ENCODE assay signal across 8 cellular contexts in genomic region chr11:78022397-78023396, GRCh38. TPM values are rescaled to one million over a fixed set of nuclear protein-coding genes. Genes with fewer than 3 reads are reported as not detected.
DNase-seq lines count a peak whose midpoint lies in the region; ATAC-seq and TF ChIP-seq lines count a peak whose summit lies in the region.

KCTD14 (minus strand) TSS chr11:78023276; CDS start chr11:78023249, 27 bp downstream.

- H3K9me3 ChIP-seq in T-helper 17 cell (ENCODE audit: control insufficient read depth, low read length, poor library complexity, severe bottlenecking) (no peaks in the 10 kb centered on the region), left ventricle myocardium inferior (replicated peaks) (no peaks in the 10 kb centered on the region), skeletal muscle satellite cell (replicated peaks; ENCODE audit: low read length) (no peaks in the 10 kb centered on the region), WERI-Rb-1 (ENCODE audit: severe bottlenecking) (no peaks in the 10 kb centered on the region)

- H3K27ac ChIP-seq in left ventricle myocardium inferior (replicated peaks) (no peak within 1 kb of the TSS), WERI-Rb-1 (no peak within 1 kb of the TSS)

- peaks cover 8% of the 10 kb centered on the region for H3K4me1 ChIP-seq in left ventricle myocardium inferior
- peaks cover 5% of the 10 kb centered on the region for H3K4me1 ChIP-seq in skeletal muscle satellite cell (ENCODE audit: control insufficient read depth, insufficient read depth, low read length)

- ATAC-seq in T-helper 17 cell (no peak), GM19452 (IDR thresholded peaks at IDR 0.05; ENCODE audit: unreplicated experiment) (no peak), GM18511 (IDR thresholded peaks at IDR 0.05; ENCODE audit: unreplicated experiment) (no peak)

- peak within 1 kb of the TSS; percentile 62 for H3K4me3 ChIP-seq in left ventricle myocardium inferior
- peak within 1 kb of the TSS; percentile 60 for H3K4me3 ChIP-seq in skeletal muscle satellite cell (ENCODE audit: low read length)
- H3K4me3 ChIP-seq in WERI-Rb-1 (ENCODE audit: low read depth, low read length) = no peak within 1 kb of the TSS

- no peaks in the 10 kb centered on the region for H3K36me3 ChIP-seq in left ventricle myocardium inferior
- no peaks in the 10 kb centered on the region for H3K36me3 ChIP-seq in skeletal muscle satellite cell (ENCODE audit: insufficient read depth, low read length)
- H3K36me3 ChIP-seq in WERI-Rb-1 = no peaks in the 10 kb centered on the region

- DNase-seq in HK-2 (ENCODE audit: unreplicated experiment) (peak; percentile 70), T-helper 17 cell (no peak), left ventricle myocardium inferior (no peak), T1000 (lab: John Stamatoyannopoulos, UW) (no peak), WERI-Rb-1 (no peak)

- no peak within 1 kb of the TSS for H3K27ac Mint-ChIP-seq in T-helper 17 cell

- peak within 1 kb of the TSS; percentile 38 for H3K9ac ChIP-seq in skeletal muscle satellite cell (ENCODE audit: low read depth, low read length)

- peak within 1 kb of the TSS; percentile 75 for H3K4me2 ChIP-seq in skeletal muscle satellite cell (ENCODE audit: low read length)

- peaks cover 17% of the 10 kb centered on the region for H3K27me3 ChIP-seq in left ventricle myocardium inferior (ENCODE audit: low read depth)
- peaks cover 4% of the 10 kb centered on the region for H3K27me3 ChIP-seq in skeletal muscle satellite cell (ENCODE audit: control insufficient read depth, insufficient read depth, low read length)
- no peaks in the 10 kb centered on the region for H3K27me3 ChIP-seq in WERI-Rb-1 (ENCODE audit: insufficient read depth, low read depth, severe bottlenecking)

- peaks cover 8% of the 10 kb centered on the region for H3K36me3 Mint-ChIP-seq in T-helper 17 cell (ENCODE audit: low read depth)

- peaks cover 25% of the 10 kb centered on the region for H3K27me3 Mint-ChIP-seq in T-helper 17 cell

- peak within 1 kb of the TSS; percentile 34 for H3K4me3 Mint-ChIP-seq in T-helper 17 cell

- intact Hi-C loops in left ventricle myocardium inferior (cut with micrococcal nuclease) = no loop called here

- H3K4me1 Mint-ChIP-seq in T-helper 17 cell = peaks cover 6% of the 10 kb centered on the region

- no peak for TF ChIP-seq CTCF in left ventricle myocardium inferior (IDR thresholded peaks at IDR 0.05; ENCODE audit: borderline replicate concordance)
- TF ChIP-seq CTCF in WERI-Rb-1 (IDR thresholded peaks at IDR 0.05; ENCODE audit: low read depth, low read length) = no peak

RNA-seq across cellular contexts. Expression of gene KCTD14, which starts in this region (rescaled TPM):
- total RNA-seq in T-helper 17 cell = under 1 TPM; 0.17 to 0.52 TPM
- 0.16 TPM for total RNA-seq in left ventricle myocardium inferior
- total RNA-seq in skeletal muscle satellite cell (2012; rRNA removed) = 0.87 and 1.5 TPM in 2 replicates
